In the genomic region with DNA sequence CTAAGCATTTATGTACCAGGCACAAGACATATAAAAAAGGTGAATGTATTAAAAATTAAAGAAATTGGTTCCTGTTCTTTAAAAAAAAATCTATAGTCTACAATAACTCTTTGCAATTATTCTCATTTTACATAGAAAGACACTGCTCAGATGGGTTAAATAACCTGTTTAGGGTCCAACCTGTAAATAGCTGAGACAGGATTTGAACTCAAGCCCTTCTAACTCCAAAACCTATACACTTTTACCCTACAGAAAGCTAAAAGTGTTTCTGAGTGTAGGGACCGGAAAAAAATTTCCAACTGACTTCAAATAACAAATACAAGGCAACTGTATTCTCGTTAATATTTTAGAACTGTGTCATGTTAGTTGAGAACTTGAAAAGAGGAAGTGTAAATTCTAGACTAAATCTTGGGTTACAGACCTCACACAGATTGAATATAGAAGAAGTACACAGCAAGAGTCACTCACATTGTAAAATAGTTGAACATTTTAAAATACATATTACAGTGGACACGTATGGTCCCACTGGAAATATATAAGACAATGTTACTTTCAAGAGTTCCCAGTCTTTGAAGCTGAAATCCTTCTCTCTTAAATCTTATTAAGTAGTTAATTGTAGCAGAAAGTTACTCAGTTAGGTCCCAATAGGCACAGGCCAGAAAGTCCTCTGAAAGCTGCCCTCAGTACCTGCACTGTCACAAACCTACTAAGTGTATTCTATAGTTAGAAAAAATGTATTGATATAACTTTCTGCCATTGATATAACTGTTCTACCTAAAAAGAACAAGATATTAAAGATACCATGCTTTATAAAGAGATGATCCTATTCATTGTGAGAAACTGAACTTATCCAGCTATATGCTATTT, we compare ENCODE assay signal across 11 cellular contexts. TPM values are rescaled to one million over a fixed set of nuclear protein-coding genes. Genes with fewer than 3 reads are reported as not detected.
A peak's percentile ranks its signal among the peaks of the same experiment; 100 is the strongest.
DNase-seq lines count a peak whose midpoint lies in the region; ATAC-seq and TF ChIP-seq lines count a peak whose summit lies in the region.
"Had no signal": no experiment of that assay in that cellular context is flagged by ENCODE, and none has a peak within 500 bp of the region (broad histone marks: within the 10 kb centered on the region; RNA-seq: fewer than 3 reads in every experiment).

No MANE protein-coding gene starts in this region.

- 64 to 100% methylated on average over 2 to 3 of the region's 3 CpGs for WGBS in GM23248 (ENCODE audit: low coverage in 1 of 2, low lambda C conversion rate in 2 of 2, missing lambda C conversion rate in 2 of 2), 2 experiments

- no peaks in the 10 kb centered on the region for H3K27me3 Mint-ChIP-seq in dendritic cell treated with granulocyte-macrophage colony-stimulating factor and Interleukin-4, amounts not matched to agents 40 ng/mL and 50 ng/mL, for 4 days
- H3K27me3 Mint-ChIP-seq in HFFc6 (ENCODE audit: insufficient read depth): no peaks in the 10 kb centered on the region

- peaks cover 95% of the 10 kb centered on the region for H3K79me2 ChIP-seq in GM23248 (ENCODE audit: insufficient read depth)

- intact Hi-C loops in dendritic cell treated with granulocyte-macrophage colony-stimulating factor and Interleukin-4, amounts not matched to agents 40 ng/mL and 50 ng/mL, for 4 days (cut with micrococcal nuclease): no loop called here
- intact Hi-C loops in Right ventricle myocardium inferior (cut with DNase I): no loop called here

- H3K36me3 ChIP-seq in GM23248 (ENCODE audit: low read depth): peaks cover 4% of the 10 kb centered on the region; the same call in 1 of the 2 replicates
- H3K36me3 ChIP-seq: upper lobe of left lung had no signal

- no peak overlapping the region for H3K4me3 ChIP-seq in GM23248
- H3K4me3 ChIP-seq: upper lobe of left lung had no signal

- no peak overlapping the region for H3K27ac ChIP-seq in GM23248

- peaks cover 23% of the 10 kb centered on the region for H3K4me1 ChIP-seq in GM23248 (ENCODE audit: insufficient read depth)

- no peak overlapping the region for H3K4me2 ChIP-seq in GM23248 (ENCODE audit: unreplicated experiment)

- H3K9me3 Mint-ChIP-seq in dendritic cell treated with granulocyte-macrophage colony-stimulating factor and Interleukin-4, amounts not matched to agents 40 ng/mL and 50 ng/mL, for 4 days: no peaks in the 10 kb centered on the region
- H3K9me3 Mint-ChIP-seq in HFFc6: no peaks in the 10 kb centered on the region

- no peak for TF ChIP-seq CTCF in HFFc6 (IDR thresholded peaks at IDR 0.05)

- ATAC-seq in GM18858 (IDR thresholded peaks at IDR 0.05; ENCODE audit: unreplicated experiment) (peak; percentile 72), GM21825 (IDR thresholded peaks at IDR 0.05; ENCODE audit: unreplicated experiment) (peak; percentile 82), HG03521 (IDR thresholded peaks at IDR 0.05; ENCODE audit: unreplicated experiment) (peak; percentile 71), Right ventricle myocardium inferior (no peak)

- no peaks in the 10 kb centered on the region for H4K20me1 ChIP-seq in GM23248 (ENCODE audit: insufficient read depth)

- DNase-seq in Right ventricle myocardium inferior (ENCODE audit: missing footprints): no peak
- DNase-seq in mesenteric fat pad (ENCODE audit: low spot score): no peak
- no peak for DNase-seq in GM23248
- DNase-seq in HFFc6: no peak
- DNase-seq: activated effector memory CD4-positive, alpha-beta T cell treated with Interleukin-2 at 50 U/mL for 16 hours; stimulated activated CD4-positive, alpha-beta T cell treated with anti-CD3 and anti-CD28 coated beads, Interleukin-12 subunit alpha, Interleukin-12 subunit beta, amount 100 ng/mL, for 4 hours; upper lobe of left lung had no signal

- H3K9me3 ChIP-seq in GM23248 (ENCODE audit: low read depth): no peaks in the 10 kb centered on the region
- H3K9me3 ChIP-seq: upper lobe of left lung had no signal

- peaks cover 12% of the 10 kb centered on the region for H3K36me3 Mint-ChIP-seq in dendritic cell treated with granulocyte-macrophage colony-stimulating factor and Interleukin-4, amounts not matched to agents 40 ng/mL and 50 ng/mL, for 4 days (ENCODE audit: low read depth)
- peaks cover 7% of the 10 kb centered on the region; the same call in 1 of the 2 replicates for H3K36me3 Mint-ChIP-seq in HFFc6 (ENCODE audit: low read depth)

- in situ Hi-C loops in GM23248 (cut with MboI): no loop called here

- H3K27ac Mint-ChIP-seq in dendritic cell treated with granulocyte-macrophage colony-stimulating factor and Interleukin-4, amounts not matched to agents 40 ng/mL and 50 ng/mL, for 4 days: peak overlapping the region; percentile 58
- H3K27ac Mint-ChIP-seq in HFFc6: no peak overlapping the region

- H3K4me1 Mint-ChIP-seq in dendritic cell treated with granulocyte-macrophage colony-stimulating factor and Interleukin-4, amounts not matched to agents 40 ng/mL and 50 ng/mL, for 4 days (ENCODE audit: low read depth): peaks cover 25% of the 10 kb centered on the region
- H3K4me1 Mint-ChIP-seq in HFFc6 (ENCODE audit: low read depth): peaks cover 47% of the 10 kb centered on the region

- H3K4me3 Mint-ChIP-seq in dendritic cell treated with granulocyte-macrophage colony-stimulating factor and Interleukin-4, amounts not matched to agents 40 ng/mL and 50 ng/mL, for 4 days: no peak overlapping the region
- no peak overlapping the region for H3K4me3 Mint-ChIP-seq in HFFc6

- H3K9ac ChIP-seq in GM23248: no peak overlapping the region

- no peak overlapping the region for H2AFZ ChIP-seq in GM23248

- no peaks in the 10 kb centered on the region for H3K9me2 ChIP-seq in GM23248 (ENCODE audit: insufficient read depth)

- H3F3A ChIP-seq in GM23248 (ENCODE audit: insufficient read depth): 0 out of 2 replicates have a peak, but pooled peaks cover 7% of the 10 kb centered on the region

- H3K27me3 ChIP-seq in GM23248 (replicated peaks; ENCODE audit: insufficient read depth): no peaks in the 10 kb centered on the region
- H3K27me3 ChIP-seq: upper lobe of left lung had no signal

RNA-seq across cellular contexts. Expression of a gene that starts 7.3 kb away (rescaled TPM):
- total RNA-seq in Right ventricle myocardium inferior: 15.3 TPM
- 39.7 TPM for total RNA-seq in mesenteric fat pad
- 38.6 and 41.4 TPM in 2 replicates for total RNA-seq in GM23248 (2014; rRNA removed; shearing (Covaris generic))
- 19.8 and 20.8 TPM in 2 replicates for polyA plus RNA-seq in GM23248 (2016; fragmentation: Nextera tagmentation; extraction: Ambion mirVana)
- 10 to 100 TPM; 29.9 to 38.6 (median 32.3) TPM for total RNA-seq in HFFc6 (2021; fragmentation: NEBNext Ultra II Directional; extraction: Animal tissue kit (Norgen Biotek cat#: 25700))
